ENCODE assay signal across 8 cellular contexts in the genomic region with DNA sequence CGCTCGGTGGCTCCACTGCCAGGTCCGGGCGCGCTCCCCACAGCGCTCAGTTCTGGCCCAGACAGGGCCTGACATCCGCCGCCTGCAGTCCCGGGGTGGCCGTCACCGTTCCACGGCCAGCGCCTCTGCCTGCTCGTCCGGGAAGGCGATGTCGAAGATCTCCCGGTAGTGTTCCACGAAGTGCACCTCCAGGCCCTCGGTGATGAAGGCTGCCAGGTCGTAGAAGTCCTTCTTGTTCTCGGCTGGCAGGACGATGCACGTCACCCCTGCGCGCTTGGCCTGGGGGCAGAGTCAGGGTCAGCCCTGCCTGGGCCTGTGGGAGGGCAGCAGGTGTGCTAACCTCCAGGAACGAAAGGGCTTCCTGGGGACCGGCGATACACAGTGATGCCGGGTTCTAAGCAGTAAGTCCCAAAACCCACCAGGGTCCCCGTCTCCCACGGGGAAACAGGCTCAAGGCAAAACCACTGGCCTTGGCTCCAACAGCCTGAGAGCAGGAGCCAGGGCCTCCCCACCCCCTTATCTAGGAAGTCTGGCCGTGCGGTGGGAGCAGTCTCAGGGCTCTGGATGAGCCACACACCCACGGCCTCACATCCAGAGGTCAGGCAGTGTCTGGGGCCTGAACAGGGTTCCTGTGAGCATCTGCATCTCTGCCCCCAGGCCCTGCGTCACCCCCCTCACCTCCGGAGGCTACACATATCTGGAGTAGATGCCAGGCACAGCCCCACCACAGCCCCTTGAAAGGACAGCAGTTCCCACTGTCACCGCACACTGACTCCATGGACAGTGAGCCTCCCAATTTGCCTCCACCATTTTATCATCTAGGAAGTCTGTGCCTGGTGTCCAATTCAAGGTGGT. TPM values are rescaled to one million over a fixed set of nuclear protein-coding genes. Genes with fewer than 3 reads are reported as not detected.
DNase-seq lines count a peak whose midpoint lies in the region; ATAC-seq, FAIRE-seq and TF ChIP-seq lines count a peak whose summit lies in the region.

No MANE protein-coding gene starts in this region.

- DNase-seq in heart left ventricle = peak in 1 of 5 donors; percentile 35
- no peak for DNase-seq in Right ventricle myocardium inferior (ENCODE audit: missing footprints)
- DNase-seq in activated T-helper 2 cell treated with anti-CD3 and anti-CD28 coated beads, Interferon-gamma antibody, Interleukin-2, Interleukin-4, amounts not matched to agents 10 μg/mL and 5 μg/mL and 100 μg/mL, durations not matched to agents 14 hours and 24 hours and 36 hours (ENCODE audit: low spot score) = no peak
- no peak for DNase-seq in keratinocyte (ENCODE audit: low read depth, low spot score)
- DNase-seq in upper lobe of right lung = peak; percentile 65
- no peak for DNase-seq in NCI-H2107 treated with DMSO at 0.1 percent for 48 hours (lab: John Stamatoyannopoulos, UW; ENCODE audit: unreplicated experiment)
- DNase-seq in NCI-H82 treated with DMSO at 0.1 percent for 48 hours (lab: John Stamatoyannopoulos, UW; ENCODE audit: unreplicated experiment) = no peak

- H3K27me3 Mint-ChIP-seq in activated T-helper 2 cell treated with anti-CD3 and anti-CD28 coated beads, Interferon-gamma antibody, Interleukin-2, Interleukin-4, amounts not matched to agents 10 μg/mL and 5 μg/mL and 100 μg/mL, durations not matched to agents 14 hours and 24 hours and 36 hours (ENCODE audit: low read depth) = no peaks in the 10 kb centered on the region

- peak overlapping the region; percentile 84 for H3K4me2 ChIP-seq in keratinocyte (ENCODE audit: control insufficient read depth, extremely low read depth, insufficient read depth, low read depth, low read length)

- peak overlapping the region; percentile 52 for H3K27ac Mint-ChIP-seq in activated T-helper 2 cell treated with anti-CD3 and anti-CD28 coated beads, Interferon-gamma antibody, Interleukin-2, Interleukin-4, amounts not matched to agents 10 μg/mL and 5 μg/mL and 100 μg/mL, durations not matched to agents 14 hours and 24 hours and 36 hours

- 58 to 71% (median 64%) methylated on average over 17 to 38 of the region's 38 CpGs for WGBS in heart left ventricle, 4 donors

- no peaks in the 10 kb centered on the region for H3K9me3 Mint-ChIP-seq in activated T-helper 2 cell treated with anti-CD3 and anti-CD28 coated beads, Interferon-gamma antibody, Interleukin-2, Interleukin-4, amounts not matched to agents 10 μg/mL and 5 μg/mL and 100 μg/mL, durations not matched to agents 14 hours and 24 hours and 36 hours

- H3K36me3 ChIP-seq in heart left ventricle (peaks cover 0 to 58% (median 55%) of the 10 kb centered on the region in 9 donors), keratinocyte (ENCODE audit: control insufficient read depth in 2 of 2, extremely low read depth in 1 of 2, insufficient read depth in 2 of 2, low read length in 2 of 2) (peaks cover 14 to 54% of the 10 kb centered on the region in 2 experiments), upper lobe of right lung (peaks cover 56% of the 10 kb centered on the region)

- TF ChIP-seq POLR2A in heart left ventricle (IDR thresholded peaks at IDR 0.05) = no peak

- FAIRE-seq in keratinocyte (lab: Jason Lieb, UNC) = no peak

- H3K79me2 ChIP-seq in keratinocyte (ENCODE audit: control insufficient read depth, insufficient read depth, low read length) = peaks cover 52% of the 10 kb centered on the region

- ATAC-seq in heart left ventricle = no peak
- ATAC-seq in Right ventricle myocardium inferior = no peak
- no peak for ATAC-seq in upper lobe of right lung
- ATAC-seq in HG03469 (IDR thresholded peaks at IDR 0.05; ENCODE audit: unreplicated experiment) = no peak

- peaks cover 62% of the 10 kb centered on the region for H3K36me3 Mint-ChIP-seq in activated T-helper 2 cell treated with anti-CD3 and anti-CD28 coated beads, Interferon-gamma antibody, Interleukin-2, Interleukin-4, amounts not matched to agents 10 μg/mL and 5 μg/mL and 100 μg/mL, durations not matched to agents 14 hours and 24 hours and 36 hours (ENCODE audit: low read depth)

- peak overlapping the region; percentile 94 for H3K4me3 Mint-ChIP-seq in activated T-helper 2 cell treated with anti-CD3 and anti-CD28 coated beads, Interferon-gamma antibody, Interleukin-2, Interleukin-4, amounts not matched to agents 10 μg/mL and 5 μg/mL and 100 μg/mL, durations not matched to agents 14 hours and 24 hours and 36 hours (ENCODE audit: low read depth)

- peaks cover 4 to 46% (median 24%) of the 10 kb centered on the region in 12 donors for H3K4me1 ChIP-seq in heart left ventricle
- H3K4me1 ChIP-seq in keratinocyte (ENCODE audit: control insufficient read depth, extremely low read depth, insufficient read depth, low read length) = peaks cover 7% of the 10 kb centered on the region
- peaks cover 12% of the 10 kb centered on the region for H3K4me1 ChIP-seq in upper lobe of right lung

- no peak overlapping the region for H2AFZ ChIP-seq in keratinocyte (ENCODE audit: control insufficient read depth, low read length)

- intact Hi-C loops in heart left ventricle (cut with DNase I) = loop anchor here in 4 of 10 donors (2.0 to 5.0 kb wide), 3 partner anchors 29 to 210 kb away; a partner anchor contains a TSS
- intact Hi-C loops in Right ventricle myocardium inferior (cut with DNase I) = loop anchor here (2.0 kb wide), 1 partner anchor 27 kb away; no protein-coding TSS in a partner anchor
- intact Hi-C loops in activated T-helper 2 cell treated with anti-CD3 and anti-CD28 coated beads, Interferon-gamma antibody, Interleukin-2, Interleukin-4, amounts not matched to agents 10 μg/mL and 5 μg/mL and 100 μg/mL, durations not matched to agents 14 hours and 24 hours and 36 hours (cut with micrococcal nuclease) = loop anchor here (2.0 kb wide), 1 partner anchor 69 kb away; a partner anchor contains a TSS
- intact Hi-C loops in upper lobe of right lung (cut with DNase I) = no loop called here

- peaks cover 11% of the 10 kb centered on the region for H3K4me1 Mint-ChIP-seq in activated T-helper 2 cell treated with anti-CD3 and anti-CD28 coated beads, Interferon-gamma antibody, Interleukin-2, Interleukin-4, amounts not matched to agents 10 μg/mL and 5 μg/mL and 100 μg/mL, durations not matched to agents 14 hours and 24 hours and 36 hours (ENCODE audit: low read depth)

- H3K4me3 ChIP-seq in heart left ventricle (peak overlapping the region in 10 of 12 donors; percentile 69 to 91 (median 80)), keratinocyte (ENCODE audit: control insufficient read depth in 2 of 3, extremely low read depth in 1 of 3, insufficient read depth in 2 of 3, low read depth in 1 of 3, low read length in 3 of 3) (peak overlapping the region; percentile 81 to 84 (median 82)), upper lobe of right lung (peak overlapping the region; percentile 79)

- dilution Hi-C loops in keratinocyte (cut with MboI; ENCODE audit: extremely low pct_ligation_motif_present, low sequenced_read_pairs) = no loop called here

- peak overlapping the region; percentile 98 for H3K9ac ChIP-seq in keratinocyte (ENCODE audit: control insufficient read depth, extremely low read depth, insufficient read depth, low read length)

- H3K9me1 ChIP-seq in keratinocyte (ENCODE audit: control insufficient read depth, extremely low read depth, insufficient read depth, low read length) = no peaks in the 10 kb centered on the region

- H3K9me3 ChIP-seq in heart left ventricle (no peaks in the 10 kb centered on the region), keratinocyte (ENCODE audit: control insufficient read depth, low read depth, low read length) (no peaks in the 10 kb centered on the region), upper lobe of right lung (no peaks in the 10 kb centered on the region)

- H3K27ac ChIP-seq in heart left ventricle = peak overlapping the region; percentile 67 to 95 (median 86)
- H3K27ac ChIP-seq in keratinocyte (ENCODE audit: control insufficient read depth, insufficient read depth, low read length) = peak overlapping the region; percentile 42
- peak overlapping the region; percentile 87 for H3K27ac ChIP-seq in upper lobe of right lung

- H4K20me1 ChIP-seq in keratinocyte (ENCODE audit: control insufficient read depth, extremely low read depth, insufficient read depth, low read length) = peaks cover 47% of the 10 kb centered on the region

- H3K27me3 ChIP-seq in heart left ventricle = no peaks in the 10 kb centered on the region
- H3K27me3 ChIP-seq in keratinocyte (ENCODE audit: control insufficient read depth, extremely low read depth, insufficient read depth, low read length) = no peaks in the 10 kb centered on the region
- H3K27me3 ChIP-seq in upper lobe of right lung = no peaks in the 10 kb centered on the region

- TF ChIP-seq CTCF in heart left ventricle (IDR thresholded peaks at IDR 0.05) = no peak
- TF ChIP-seq CTCF in keratinocyte (optimal IDR thresholded peaks at IDR 0.05 in 1 of 3, IDR thresholded peaks at IDR 0.05 in 1 of 3, conservative IDR thresholded peaks at IDR 0.05 in 1 of 3; ENCODE audit: extremely low read depth in 1 of 3, insufficient read depth in 2 of 3, low read length in 3 of 3) = no peak
- TF ChIP-seq CTCF in upper lobe of right lung (IDR thresholded peaks at IDR 0.05) = no peak

RNA-seq across cellular contexts. Expression of a gene that starts 2.1 kb away (rescaled TPM):
- 100 to 1,000 TPM; 255 to 475 (median 365) TPM for total RNA-seq in heart left ventricle
- 100 to 1,000 TPM; 851 to 981 TPM for polyA plus RNA-seq in heart left ventricle
- total RNA-seq in Right ventricle myocardium inferior = 435 TPM
- total RNA-seq in activated T-helper 2 cell treated with anti-CD3 and anti-CD28 coated beads, Interferon-gamma antibody, Interleukin-2, Interleukin-4, amounts not matched to agents 10 μg/mL and 5 μg/mL and 100 μg/mL, durations not matched to agents 14 hours and 24 hours and 36 hours = 996 and 1,031 TPM in 2 replicates
- polyA plus RNA-seq in keratinocyte = 562 to 1,236 TPM (median 636 TPM) in 3 replicates
- polyA plus RNA-seq in keratinocyte (2011; ENCODE audit: low read depth) = 761 TPM
- 338 and 825 TPM in 2 replicates for polyA plus RNA-seq in keratinocyte (2011; cell fraction: cytosol; rRNA removed)
- polyA plus RNA-seq in keratinocyte (2011; cell fraction: nucleus; rRNA removed) = 144 and 172 TPM in 2 replicates
- 1,437 and 2,095 TPM in 2 replicates for polyA plus RNA-seq in keratinocyte (2012; ENCODE audit: low replicate concordance)
- 153 to 368 TPM (median 187 TPM) in 3 replicates for polyA minus RNA-seq in keratinocyte
- polyA minus RNA-seq in keratinocyte (2011; cell fraction: cytosol; rRNA and poly(A)+ RNA removed) = 1,666 TPM
- polyA minus RNA-seq in keratinocyte (2011; cell fraction: nucleus; rRNA and poly(A)+ RNA removed) = 92.1 and 143 TPM in 2 replicates
- total RNA-seq in upper lobe of right lung = 564 TPM

RNA-seq across cellular contexts. Expression of a gene that starts 11.3 kb away (rescaled TPM):
- total RNA-seq in heart left ventricle (10 to 100 TPM in 2 of 9 donors, 1 to 10 TPM in 7; 3.7 to 14.4 (median 5.2) TPM), Right ventricle myocardium inferior (3.9 TPM), upper lobe of right lung (6.6 TPM)
- polyA plus RNA-seq in heart left ventricle (1 to 10 TPM; 5.4 to 6.6 TPM), keratinocyte (3.3 to 9.1 TPM (median 3.7 TPM) in 3 replicates)
- total RNA-seq in activated T-helper 2 cell treated with anti-CD3 and anti-CD28 coated beads, Interferon-gamma antibody, Interleukin-2, Interleukin-4, amounts not matched to agents 10 μg/mL and 5 μg/mL and 100 μg/mL, durations not matched to agents 14 hours and 24 hours and 36 hours = 2.0 and 2.5 TPM in 2 replicates
- polyA plus RNA-seq in keratinocyte (2011; ENCODE audit: low read depth) = 3.6 TPM
- polyA plus RNA-seq in keratinocyte (2011; cell fraction: cytosol; rRNA removed) = 2.7 and 7.9 TPM in 2 replicates
- 3.9 and 6.8 TPM in 2 replicates for polyA plus RNA-seq in keratinocyte (2011; cell fraction: nucleus; rRNA removed)
- 5.1 and 9.5 TPM in 2 replicates for polyA plus RNA-seq in keratinocyte (2012; ENCODE audit: low replicate concordance)
- polyA minus RNA-seq in keratinocyte = 1.5 to 3.4 TPM (median 2.2 TPM) in 3 replicates
- 5.6 TPM for polyA minus RNA-seq in keratinocyte (2011; cell fraction: cytosol; rRNA and poly(A)+ RNA removed)
- polyA minus RNA-seq in keratinocyte (2011; cell fraction: nucleus; rRNA and poly(A)+ RNA removed) = 2.9 and 4.3 TPM in 2 replicates

RNA-seq across cellular contexts. Expression of a gene that starts 11.8 kb away (rescaled TPM):
- total RNA-seq in heart left ventricle (100 to 1,000 TPM; 103 to 149 (median 123) TPM), Right ventricle myocardium inferior (172 TPM), upper lobe of right lung (48.3 TPM)
- polyA plus RNA-seq in heart left ventricle (100 to 1,000 TPM; 178 to 435 TPM), keratinocyte (28.5 to 80.5 TPM (median 35.2 TPM) in 3 replicates)
- total RNA-seq in activated T-helper 2 cell treated with anti-CD3 and anti-CD28 coated beads, Interferon-gamma antibody, Interleukin-2, Interleukin-4, amounts not matched to agents 10 μg/mL and 5 μg/mL and 100 μg/mL, durations not matched to agents 14 hours and 24 hours and 36 hours = 54.3 and 60.9 TPM in 2 replicates
- polyA plus RNA-seq in keratinocyte (2011; ENCODE audit: low read depth) = 12.1 TPM
- polyA plus RNA-seq in keratinocyte (2011; cell fraction: cytosol; rRNA removed) = 23.6 and 53.9 TPM in 2 replicates
- 19.1 and 20.6 TPM in 2 replicates for polyA plus RNA-seq in keratinocyte (2011; cell fraction: nucleus; rRNA removed)
- polyA plus RNA-seq in keratinocyte (2012; ENCODE audit: low replicate concordance) = 53.1 and 77.8 TPM in 2 replicates
- polyA minus RNA-seq in keratinocyte = 10.2 to 30.7 TPM (median 16.9 TPM) in 3 replicates
- polyA minus RNA-seq in keratinocyte (2011; cell fraction: cytosol; rRNA and poly(A)+ RNA removed) = 55.1 TPM
- polyA minus RNA-seq in keratinocyte (2011; cell fraction: nucleus; rRNA and poly(A)+ RNA removed) = 7.0 and 8.1 TPM in 2 replicates

RNA-seq across cellular contexts. Expression of a gene that starts 27.8 kb away (rescaled TPM):
- total RNA-seq in heart left ventricle (100 to 1,000 TPM in 2 of 9 donors, 10 to 100 TPM in 7; 61.2 to 108 (median 88.6) TPM), Right ventricle myocardium inferior (98.1 TPM), upper lobe of right lung (79.1 TPM)
- polyA plus RNA-seq in heart left ventricle (100 to 1,000 TPM in 1 of 2 donors, 10 to 100 TPM in 1; 97.6 to 123 TPM), keratinocyte (24.2 to 29.6 TPM (median 27.7 TPM) in 3 replicates)
- 192 and 196 TPM in 2 replicates for total RNA-seq in activated T-helper 2 cell treated with anti-CD3 and anti-CD28 coated beads, Interferon-gamma antibody, Interleukin-2, Interleukin-4, amounts not matched to agents 10 μg/mL and 5 μg/mL and 100 μg/mL, durations not matched to agents 14 hours and 24 hours and 36 hours
- 49.6 TPM for polyA plus RNA-seq in keratinocyte (2011; ENCODE audit: low read depth)
- 12.0 and 29.3 TPM in 2 replicates for polyA plus RNA-seq in keratinocyte (2011; cell fraction: cytosol; rRNA removed)
- polyA plus RNA-seq in keratinocyte (2011; cell fraction: nucleus; rRNA removed) = 38.1 and 47.6 TPM in 2 replicates
- polyA plus RNA-seq in keratinocyte (2012; ENCODE audit: low replicate concordance) = 37.6 and 46.6 TPM in 2 replicates
- polyA minus RNA-seq in keratinocyte = 24.5 to 51.4 TPM (median 32.5 TPM) in 3 replicates
- polyA minus RNA-seq in keratinocyte (2011; cell fraction: cytosol; rRNA and poly(A)+ RNA removed) = 44.3 TPM
- polyA minus RNA-seq in keratinocyte (2011; cell fraction: nucleus; rRNA and poly(A)+ RNA removed) = 33.6 and 35.7 TPM in 2 replicates

RNA-seq across cellular contexts. Expression of a gene that starts 28.3 kb away (rescaled TPM):
- total RNA-seq in heart left ventricle = not detected
- polyA plus RNA-seq in heart left ventricle = not detected
- total RNA-seq in Right ventricle myocardium inferior = not detected
- not detected in 2 replicates for total RNA-seq in activated T-helper 2 cell treated with anti-CD3 and anti-CD28 coated beads, Interferon-gamma antibody, Interleukin-2, Interleukin-4, amounts not matched to agents 10 μg/mL and 5 μg/mL and 100 μg/mL, durations not matched to agents 14 hours and 24 hours and 36 hours
- polyA plus RNA-seq in keratinocyte = not detected in 3 replicates
- not detected for polyA plus RNA-seq in keratinocyte (2011; ENCODE audit: low read depth)
- polyA plus RNA-seq in keratinocyte (2011; cell fraction: cytosol; rRNA removed) = not detected in 2 replicates
- not detected in 2 replicates for polyA plus RNA-seq in keratinocyte (2011; cell fraction: nucleus; rRNA removed)
- polyA plus RNA-seq in keratinocyte (2012; ENCODE audit: low replicate concordance) = not detected in 2 replicates
- polyA minus RNA-seq in keratinocyte = 0.06 TPM in 1 of 3 replicates, not detected in the others
- not detected for polyA minus RNA-seq in keratinocyte (2011; cell fraction: cytosol; rRNA and poly(A)+ RNA removed)
- polyA minus RNA-seq in keratinocyte (2011; cell fraction: nucleus; rRNA and poly(A)+ RNA removed) = not detected in 2 replicates
- not detected for total RNA-seq in upper lobe of right lung
